ENCODE assay signal across 8 cellular contexts in the genomic region with DNA sequence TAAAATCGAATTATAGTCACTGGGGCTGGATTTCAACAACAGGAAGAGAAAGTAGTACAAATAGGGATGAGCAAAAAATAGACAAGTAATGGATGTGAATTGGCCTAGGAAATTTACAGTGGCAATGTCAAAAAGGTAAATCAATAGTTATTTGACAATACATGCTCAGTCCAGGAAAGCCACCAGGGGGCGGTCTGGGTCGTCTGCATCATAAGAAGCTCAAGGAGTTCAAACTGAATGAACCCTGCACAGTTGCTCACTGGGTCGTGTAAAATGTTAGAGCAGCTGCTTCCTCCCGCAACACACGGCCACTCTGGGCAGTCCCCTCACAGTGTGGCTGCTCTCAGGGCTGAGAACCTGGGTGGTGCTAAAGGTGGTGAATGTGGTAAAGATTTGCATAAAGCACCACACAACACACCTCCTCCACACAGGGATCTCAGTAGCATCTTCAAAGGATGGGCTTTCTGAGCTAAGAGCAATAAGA.
A peak's percentile ranks its signal among the peaks of the same experiment; 100 is the strongest.
DNase-seq lines count a peak whose midpoint lies in the region; ATAC-seq and TF ChIP-seq lines count a peak whose summit lies in the region.

No MANE protein-coding gene starts in this region.

- H3K79me2 ChIP-seq in DND-41 (ENCODE audit: insufficient read depth, low read length), result no peaks in the 10 kb centered on the region

- no peaks in the 10 kb centered on the region for H3K27me3 ChIP-seq in DND-41 (ENCODE audit: insufficient read depth, low read length, poor library complexity)

- peak; percentile 91 for TF ChIP-seq CTCF in DND-41 (IDR thresholded peaks at IDR 0.05; ENCODE audit: borderline replicate concordance, extremely low read depth, low read length, poor library complexity, severe bottlenecking)

- no peak overlapping the region for H3K4me2 ChIP-seq in DND-41 (ENCODE audit: insufficient read depth, low read length)

- H3K36me3 ChIP-seq in DND-41 (ENCODE audit: insufficient read depth, low read length), result no peaks in the 10 kb centered on the region

- ATAC-seq in DND-41 (ENCODE audit: insufficient read depth, low read depth) (peak; percentile 99), GM21447 (IDR thresholded peaks at IDR 0.05; ENCODE audit: unreplicated experiment) (peak; percentile 90)

- peaks cover 5% of the 10 kb centered on the region; the same call in 1 of the 2 replicates for H3K4me1 ChIP-seq in DND-41 (ENCODE audit: insufficient read depth, low read length)

- no peak overlapping the region for H3K4me3 ChIP-seq in DND-41 (ENCODE audit: low read depth in 1 of 2, low read length in 2 of 2)

- intact Hi-C loops in head of caudate nucleus (cut with DNase I), result no loop called here

- DNase-seq in DND-41 (peak; percentile 83), HT-29 (ENCODE audit: low spot score) (peak; percentile 67), RPMI8226 (peak; percentile 63), head of caudate nucleus (peak; percentile 46 to 90 (median 73)), retina (peak; percentile 58), NCI-H226 (no peak)
- DNase-seq in activated T-helper 9 cell treated with anti-CD3 and anti-CD28 coated beads, Interleukin-2, amount 50 U/mL, for 16 hours (ENCODE audit: low read depth), result peak; percentile 36

- H4K20me1 ChIP-seq in DND-41 (ENCODE audit: insufficient read depth, low read length), result no peaks in the 10 kb centered on the region

- no peak overlapping the region for H2AFZ ChIP-seq in DND-41 (ENCODE audit: low read depth, low read length)

- no peak overlapping the region for H3K9ac ChIP-seq in DND-41 (ENCODE audit: low read depth, low read length)

- no peaks in the 10 kb centered on the region for H3K9me3 ChIP-seq in DND-41 (ENCODE audit: insufficient read depth, low read length, severe bottlenecking)

- no peak overlapping the region for H3K27ac ChIP-seq in DND-41 (ENCODE audit: low read length)
